In the genomic region with DNA sequence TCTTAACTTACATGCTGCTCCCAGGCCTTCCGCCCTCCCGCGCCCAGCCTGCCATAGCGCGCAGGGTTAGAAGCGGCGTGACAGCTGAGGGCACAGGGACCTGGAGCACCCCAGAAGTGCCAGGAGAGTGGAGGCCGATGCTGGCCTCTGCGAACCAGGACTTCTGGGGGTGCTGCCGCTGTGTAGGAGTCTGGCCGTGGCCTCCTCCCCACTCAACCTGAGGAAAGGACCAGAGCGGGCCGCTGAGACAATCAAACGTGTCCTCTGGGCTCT, we compare ENCODE assay signal across 22 cellular contexts. TPM values are rescaled to one million over a fixed set of nuclear protein-coding genes. Genes with fewer than 3 reads are reported as not detected.
A peak's percentile ranks its signal among the peaks of the same experiment; 100 is the strongest.
DNase-seq lines count a peak whose midpoint lies in the region; ATAC-seq and TF ChIP-seq lines count a peak whose summit lies in the region.
"Had no signal": no experiment of that assay in that cellular context is flagged by ENCODE, and none has a peak within 500 bp of the region (broad histone marks: within the 10 kb centered on the region; RNA-seq: fewer than 3 reads in every experiment).

No MANE protein-coding gene starts in this region.

- no peak overlapping the region for H3K9ac ChIP-seq in rectal smooth muscle tissue (ENCODE audit: low read length)

- no peaks in the 10 kb centered on the region for H4K20me1 ChIP-seq in hepatocyte (ENCODE audit: insufficient read depth, poor library complexity, severe bottlenecking)

- CTCF ChIA-PET in activated CD8-positive, alpha-beta T cell treated with anti-CD3 and anti-CD28 coated beads for 36 hours (lab: Charles Lee), result no interaction called here

- 75% methylated on average over 14 of the region's 14 CpGs for WGBS in hepatocyte (ENCODE audit: low lambda C conversion rate, missing lambda C conversion rate)
- 87% methylated on average over 14 of the region's 14 CpGs for WGBS in urinary bladder

- H3K79me2 ChIP-seq in hepatocyte, result peaks cover 6% of the 10 kb centered on the region

- TF ChIP-seq CTCF in hepatocyte (IDR thresholded peaks at IDR 0.05; ENCODE audit: poor library complexity), result no peak
- no peak for TF ChIP-seq CTCF in activated CD8-positive, alpha-beta T cell treated with anti-CD3 and anti-CD28 coated beads for 36 hours (IDR thresholded peaks at IDR 0.05)

- no peak overlapping the region for H3K27ac Mint-ChIP-seq in activated CD8-positive, alpha-beta T cell treated with anti-CD3 and anti-CD28 coated beads for 36 hours
- H3K27ac Mint-ChIP-seq: activated naive CD8-positive, alpha-beta T cell treated with anti-CD3 and anti-CD28 coated beads, Interleukin-2, amount 10 ng/mL, durations not matched to agents 7 days and 5 days had no signal

- H3K4me2 ChIP-seq in hepatocyte, result peak overlapping the region; percentile 71

- H3K27me3 ChIP-seq in hepatocyte (no peaks in the 10 kb centered on the region), rectal smooth muscle tissue (ENCODE audit: control insufficient read depth, insufficient read depth, low read length) (no peaks in the 10 kb centered on the region)
- H3K27me3 ChIP-seq: MG63 had no signal

- no peaks in the 10 kb centered on the region for H3K27me3 Mint-ChIP-seq in activated CD8-positive, alpha-beta T cell treated with anti-CD3 and anti-CD28 coated beads for 36 hours
- H3K27me3 Mint-ChIP-seq: activated naive CD8-positive, alpha-beta T cell treated with anti-CD3 and anti-CD28 coated beads, Interleukin-2, amount 10 ng/mL, durations not matched to agents 7 days and 5 days; CD8-positive, alpha-beta memory T cell; type B pancreatic cell had no signal

- no peak overlapping the region for H3K4me3 Mint-ChIP-seq in activated CD8-positive, alpha-beta T cell treated with anti-CD3 and anti-CD28 coated beads for 36 hours
- H3K4me3 Mint-ChIP-seq: activated naive CD8-positive, alpha-beta T cell treated with anti-CD3 and anti-CD28 coated beads, Interleukin-2, amount 10 ng/mL, durations not matched to agents 7 days and 5 days had no signal

- H2AFZ ChIP-seq in hepatocyte, result no peak overlapping the region

- H3K4me1 Mint-ChIP-seq in activated CD8-positive, alpha-beta T cell treated with anti-CD3 and anti-CD28 coated beads for 36 hours (ENCODE audit: low read depth), result peaks cover 16% of the 10 kb centered on the region

- H3K4me3 ChIP-seq in hepatocyte (no peak overlapping the region), rectal smooth muscle tissue (ENCODE audit: low read length) (peak overlapping the region; percentile 21), urinary bladder (ENCODE audit: low read depth, low read length) (no peak overlapping the region)
- H3K4me3 ChIP-seq: GM12878, MG63 had no signal

- DNase-seq in Right ventricle myocardium inferior (ENCODE audit: missing footprints) (peak; percentile 68), left ventricle myocardium superior (no peak), hepatocyte (ENCODE audit: low spot score) (no peak), NCI-H1417 (lab: John Stamatoyannopoulos, UW) (no peak)
- no peak for DNase-seq in activated CD8-positive, alpha-beta T cell treated with anti-CD3 and anti-CD28 coated beads for 36 hours
- DNase-seq: activated CD4-positive, CD25-positive, alpha-beta regulatory T cell treated with anti-CD3 and anti-CD28 coated beads, Interleukin-2, amount 50 U/mL, for 72 hours; activated naive CD8-positive, alpha-beta T cell treated with anti-CD3 and anti-CD28 coated beads, Interleukin-2, amount 10 ng/mL, durations not matched to agents 7 days and 5 days; cerebellar nuclear complex; hippocampal formation; MG63; NCI-H2081; NCI-H82 had no signal

- H3K4me1 ChIP-seq in hepatocyte (ENCODE audit: insufficient read depth) (peaks cover 50% of the 10 kb centered on the region), rectal smooth muscle tissue (ENCODE audit: control insufficient read depth, insufficient read depth, low read length) (peaks cover 31% of the 10 kb centered on the region), urinary bladder (ENCODE audit: insufficient read depth) (peaks cover 3% of the 10 kb centered on the region)

- H3K27ac ChIP-seq in hepatocyte (peak overlapping the region; percentile 97), rectal smooth muscle tissue (ENCODE audit: low read depth, low read length) (peak overlapping the region; percentile 95), urinary bladder (ENCODE audit: low read depth) (peak overlapping the region; percentile 95)
- H3K27ac ChIP-seq: neutrophil had no signal

- H3K36me3 ChIP-seq in hepatocyte (replicated peaks; ENCODE audit: insufficient read depth, low read depth) (no peaks in the 10 kb centered on the region), rectal smooth muscle tissue (ENCODE audit: control insufficient read depth, insufficient read depth, low read length) (no peaks in the 10 kb centered on the region), urinary bladder (ENCODE audit: insufficient read depth) (no peaks in the 10 kb centered on the region)
- H3K36me3 ChIP-seq: MG63, neutrophil had no signal

- intact Hi-C loops in Right ventricle myocardium inferior (cut with DNase I), result loop anchor here (2.0 to 5.0 kb wide), 2 partner anchors 37 to 81 kb away; partner anchors contain the start of genes CRAMP1 and IFT140
- intact Hi-C loops in left ventricle myocardium superior (cut with micrococcal nuclease), result no loop called here
- intact Hi-C loops in activated CD8-positive, alpha-beta T cell treated with anti-CD3 and anti-CD28 coated beads for 36 hours (cut with micrococcal nuclease), result no loop called here

- H3K9me2 ChIP-seq in hepatocyte (replicated peaks; ENCODE audit: insufficient read depth), result no peaks in the 10 kb centered on the region

- no peaks in the 10 kb centered on the region for H3K9me3 Mint-ChIP-seq in activated CD8-positive, alpha-beta T cell treated with anti-CD3 and anti-CD28 coated beads for 36 hours
- H3K9me3 Mint-ChIP-seq: activated naive CD8-positive, alpha-beta T cell treated with anti-CD3 and anti-CD28 coated beads, Interleukin-2, amount 10 ng/mL, durations not matched to agents 7 days and 5 days; CD8-positive, alpha-beta memory T cell; type B pancreatic cell had no signal

- no peaks in the 10 kb centered on the region for H3K9me3 ChIP-seq in hepatocyte (ENCODE audit: low read depth)
- H3K9me3 ChIP-seq: MG63, neutrophil had no signal

- ATAC-seq in Right ventricle myocardium inferior, result no peak
- ATAC-seq in left ventricle myocardium superior, result no peak
- ATAC-seq in activated CD8-positive, alpha-beta T cell treated with anti-CD3 and anti-CD28 coated beads for 36 hours, result no peak
- ATAC-seq in GM18861 (IDR thresholded peaks at IDR 0.05; ENCODE audit: unreplicated experiment), result no peak
- ATAC-seq: GM12878 had no signal

- peaks cover 20% of the 10 kb centered on the region for H3K36me3 Mint-ChIP-seq in activated CD8-positive, alpha-beta T cell treated with anti-CD3 and anti-CD28 coated beads for 36 hours (ENCODE audit: low read depth)
- H3K36me3 Mint-ChIP-seq: type B pancreatic cell had no signal

- POLR2A ChIA-PET in activated CD8-positive, alpha-beta T cell treated with anti-CD3 and anti-CD28 coated beads for 36 hours (lab: Charles Lee), result interaction anchor here (2.3 kb wide), 1 partner anchor 110 kb away, joined by 7 read pairs; no protein-coding TSS in a partner anchor

RNA-seq across cellular contexts. Expression of gene TMEM204, which starts 1.9 kb away (rescaled TPM):
- total RNA-seq in Right ventricle myocardium inferior (30.7 TPM), left ventricle myocardium superior (28.8 TPM), hepatocyte (4.7 and 5.4 TPM in 2 replicates), urinary bladder (10.0 TPM)
- polyA plus RNA-seq in hepatocyte (2.7 and 4.3 TPM in 2 replicates), urinary bladder (66.0 TPM)
- total RNA-seq in activated CD8-positive, alpha-beta T cell treated with anti-CD3 and anti-CD28 coated beads for 36 hours, result 10 to 100 TPM; 12.9 to 14.3 TPM
- total RNA-seq: A172, epithelial cell of proximal tubule had no signal

RNA-seq across cellular contexts. Expression of gene TELO2, which starts 38.4 kb away (rescaled TPM):
- 18.9 TPM for total RNA-seq in Right ventricle myocardium inferior
- total RNA-seq in left ventricle myocardium superior, result 21.6 TPM
- total RNA-seq in hepatocyte, result 12.0 and 22.8 TPM in 2 replicates
- polyA plus RNA-seq in hepatocyte, result 50.9 and 60.3 TPM in 2 replicates
- 10.6 TPM for total RNA-seq in urinary bladder
- polyA plus RNA-seq in urinary bladder, result 39.7 TPM
- 10 to 100 TPM; 59.1 to 62.1 TPM for total RNA-seq in activated CD8-positive, alpha-beta T cell treated with anti-CD3 and anti-CD28 coated beads for 36 hours

RNA-seq across cellular contexts. Expression of gene PTX4, which starts 42.8 kb away (rescaled TPM):
- total RNA-seq in Right ventricle myocardium inferior, result not detected
- total RNA-seq in left ventricle myocardium superior, result not detected
- total RNA-seq in hepatocyte, result not detected in 2 replicates
- not detected in 2 replicates for polyA plus RNA-seq in hepatocyte
- total RNA-seq in urinary bladder, result not detected
- 0.10 TPM for polyA plus RNA-seq in urinary bladder
- total RNA-seq in activated CD8-positive, alpha-beta T cell treated with anti-CD3 and anti-CD28 coated beads for 36 hours, result not detected
- total RNA-seq: A172; activated naive CD8-positive, alpha-beta T cell treated with anti-CD3 and anti-CD28 coated beads, Interleukin-2, amount 10 ng/mL, durations not matched to agents 7 days and 5 days; CD8-positive, alpha-beta memory T cell; epithelial cell of proximal tubule; GM12878; T-helper 2 cell treated with Interferon-gamma antibody and Interleukin-4, amounts not matched to agents 100 ng/mL and 5 ng/mL, for 36 hours had no signal
- polyA plus RNA-seq: CD8-positive, alpha-beta memory T cell; GM12878 had no signal

RNA-seq across cellular contexts. Expression of gene CLCN7, which starts 56.7 kb away (rescaled TPM):
- total RNA-seq in Right ventricle myocardium inferior (49.5 TPM), left ventricle myocardium superior (53.2 TPM), hepatocyte (47.4 and 56.3 TPM in 2 replicates), urinary bladder (19.6 TPM)
- polyA plus RNA-seq in hepatocyte (107 and 127 TPM in 2 replicates), urinary bladder (64.0 TPM)
- 10 to 100 TPM; 35.5 to 36.8 TPM for total RNA-seq in activated CD8-positive, alpha-beta T cell treated with anti-CD3 and anti-CD28 coated beads for 36 hours
